Comparison of ENCODE assay signal across 8 cellular contexts in genomic region chr1:44924835-44925464, GRCh38.
DNase-seq lines count a peak whose midpoint lies in the region.

No MANE protein-coding gene starts in this region.

- DNase-seq in NCI-H2171 treated with DMSO at 0.1 percent for 48 hours (lab: John Stamatoyannopoulos, UW) (peak; percentile 17), NCI-H2171 (lab: John Stamatoyannopoulos, UW) (no peak), NCI-H2029 treated with DMSO at 0.1 percent for 48 hours (lab: John Stamatoyannopoulos, UW) (peak; percentile 45), dermis blood vessel endothelial cell (peak; percentile 88), skeletal muscle cell (ENCODE audit: low read depth) (peak; percentile 56), islet precursor cell (no peak), NCI-H748 treated with DMSO at 0.1 percent for 48 hours (lab: John Stamatoyannopoulos, UW) (no peak), NCI-H1694 (lab: John Stamatoyannopoulos, UW) (no peak)

- H3K4me3 ChIP-seq in skeletal muscle cell (ENCODE audit: low read depth, low read length), result no peak overlapping the region

Comparison
In these comparisons a context has a peak if more than half of its experiments do, and no peak if none do; other contexts are left out.
1. DNase-seq: peak in NCI-H2171 treated with DMSO at 0.1 percent for 48 hours (single experiment), NCI-H2029 treated with DMSO at 0.1 percent for 48 hours (single experiment), dermis blood vessel endothelial cell (single experiment) and skeletal muscle cell (single experiment); none in NCI-H2171 (single experiment), islet precursor cell (single experiment), NCI-H748 treated with DMSO at 0.1 percent for 48 hours (single experiment) and NCI-H1694 (single experiment).